ENCODE assay signal across 31 cellular contexts in the genomic region with DNA sequence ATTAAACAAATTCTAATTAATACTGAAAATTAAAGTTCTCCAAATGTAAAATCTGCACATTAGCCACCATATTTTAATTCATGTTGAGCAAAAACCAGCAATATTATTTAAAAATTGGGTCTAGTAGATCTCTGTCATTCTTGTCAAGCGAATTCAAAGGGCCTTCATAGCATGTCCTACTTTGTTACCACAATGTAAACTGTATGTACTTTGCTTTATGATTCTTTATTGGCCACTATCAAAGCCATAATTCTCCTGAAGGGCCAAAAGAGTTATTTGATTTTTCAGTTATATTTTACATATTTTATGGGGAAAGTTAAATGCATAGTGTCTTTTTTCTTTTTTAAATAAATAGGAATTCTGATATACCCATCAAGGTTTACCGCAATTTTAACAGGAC.
A peak's percentile ranks its signal among the peaks of the same experiment; 100 is the strongest.
DNase-seq lines count a peak whose midpoint lies in the region; ATAC-seq, FAIRE-seq and TF ChIP-seq lines count a peak whose summit lies in the region.
"Had no signal": no experiment of that assay in that cellular context is flagged by ENCODE, and none has a peak within 500 bp of the region (broad histone marks: within the 10 kb centered on the region; RNA-seq: fewer than 3 reads in every experiment).

No MANE protein-coding gene starts in this region.

- no peaks in the 10 kb centered on the region for H3K27me3 ChIP-seq in pancreas
- H3K27me3 ChIP-seq: BE2C; BLaER1; BLaER1 treated with 17β-estradiol and CSF1 and Interleukin-3, amounts not matched to agents 10 nM and 100 nM had no signal

- peak; percentile 95 for ATAC-seq in left colon
- ATAC-seq in mucosa of descending colon: peak; percentile 85
- ATAC-seq in pancreas: no peak
- ATAC-seq in GM21576 (IDR thresholded peaks at IDR 0.05; ENCODE audit: unreplicated experiment): no peak
- ATAC-seq: A549; CD8-positive, alpha-beta T cell had no signal

- H3K4me1 ChIP-seq in mucosa of descending colon (ENCODE audit: low read depth): peaks cover 8% of the 10 kb centered on the region
- H3K4me1 ChIP-seq in pancreas: no peaks in the 10 kb centered on the region
- H3K4me1 ChIP-seq: A549; BE2C; BLaER1; BLaER1 treated with 17β-estradiol and CSF1 and Interleukin-3, amounts not matched to agents 10 nM and 100 nM; Caco-2 had no signal

- TF ChIP-seq CTCF in mucosa of descending colon (IDR thresholded peaks at IDR 0.05): no peak
- no peak for TF ChIP-seq CTCF in pancreas (IDR thresholded peaks at IDR 0.05)

- no peak overlapping the region for H3K27ac ChIP-seq in pancreas
- H3K27ac ChIP-seq: 22Rv1; A549; BLaER1; BLaER1 treated with 17β-estradiol and CSF1 and Interleukin-3, amounts not matched to agents 10 nM and 100 nM; C4-2B had no signal

- FAIRE-seq in pancreas (lab: Jason Lieb, UNC): peak; percentile 47
- FAIRE-seq: A549, D721Med had no signal

- H3K9me3 ChIP-seq in mucosa of descending colon (peaks cover 18% of the 10 kb centered on the region), pancreas (no peaks in the 10 kb centered on the region)
- H3K9me3 ChIP-seq: BE2C had no signal

- 95 to 98% methylated on average over 2 of the region's 2 CpGs for WGBS in pancreas, 2 donors

- H3K4me3 ChIP-seq in mucosa of descending colon: no peak overlapping the region
- H3K4me3 ChIP-seq in pancreas: no peak overlapping the region
- H3K4me3 ChIP-seq: A549; BLaER1; BLaER1 treated with 17β-estradiol and CSF1 and Interleukin-3, amounts not matched to agents 10 nM and 100 nM had no signal

- intact Hi-C loops in left colon (cut with DNase I, micrococcal nuclease) (no loop called here), mucosa of descending colon (cut with DNase I, micrococcal nuclease) (no loop called here), pancreas (cut with DNase I) (no loop called here)

- no peak for DNase-seq in left colon
- DNase-seq in mucosa of descending colon: no peak
- no peak for DNase-seq in pancreas
- no peak for DNase-seq in HuH-7 (ENCODE audit: low spot score)
- DNase-seq in stimulated activated naive CD4-positive, alpha-beta T cell treated with Interleukin-2 at 50 U/mL for 16 hours (lab: John Stamatoyannopoulos, UW): no peak
- DNase-seq: 8988T; ACHN; AML-193; BE2C; C1 segment of cervical spinal cord; Caco-2; Calu3; CD4-positive, alpha-beta memory T cell; CD4-positive, alpha-beta T cell; CD4-positive, CD25-positive, alpha-beta regulatory T cell; CD8-positive, alpha-beta memory T cell; CD8-positive, alpha-beta T cell; COR-L47; DMS 273 treated with DMSO at 0.1 percent for 48 hours; DMS153; DMS79; DMS79 treated with DMSO at 0.1 percent for 48 hours; DND-41; EL had no signal

- H3K36me3 ChIP-seq in mucosa of descending colon (ENCODE audit: low read depth): no peaks in the 10 kb centered on the region
- H3K36me3 ChIP-seq in pancreas: no peaks in the 10 kb centered on the region
- H3K36me3 ChIP-seq: BE2C had no signal

Comparison
In these comparisons a context has a peak if more than half of its experiments do, and no peak if none do; other contexts are left out.
1. ATAC-seq: peak in left colon (single experiment) and mucosa of descending colon (single experiment); none in pancreas (0 of 4) and GM21576 (single experiment).